In genomic region chr1:194776657-194777056, GRCh38 we compare ENCODE assay signal across 4 cellular contexts.
"Had no signal": no experiment of that assay in that cellular context is flagged by ENCODE, and none has a peak within 500 bp of the region (broad histone marks: within the 10 kb centered on the region; RNA-seq: fewer than 3 reads in every experiment).

No MANE protein-coding gene starts in this region.

- H3K27ac ChIP-seq: HL-60 had no signal

- H3K4me3 ChIP-seq: K562 had no signal

- ATAC-seq: HepG2, K562 had no signal

- DNase-seq: IMR-90 had no signal
